Comparison of ENCODE assay signal across 13 cellular contexts in the genomic region with DNA sequence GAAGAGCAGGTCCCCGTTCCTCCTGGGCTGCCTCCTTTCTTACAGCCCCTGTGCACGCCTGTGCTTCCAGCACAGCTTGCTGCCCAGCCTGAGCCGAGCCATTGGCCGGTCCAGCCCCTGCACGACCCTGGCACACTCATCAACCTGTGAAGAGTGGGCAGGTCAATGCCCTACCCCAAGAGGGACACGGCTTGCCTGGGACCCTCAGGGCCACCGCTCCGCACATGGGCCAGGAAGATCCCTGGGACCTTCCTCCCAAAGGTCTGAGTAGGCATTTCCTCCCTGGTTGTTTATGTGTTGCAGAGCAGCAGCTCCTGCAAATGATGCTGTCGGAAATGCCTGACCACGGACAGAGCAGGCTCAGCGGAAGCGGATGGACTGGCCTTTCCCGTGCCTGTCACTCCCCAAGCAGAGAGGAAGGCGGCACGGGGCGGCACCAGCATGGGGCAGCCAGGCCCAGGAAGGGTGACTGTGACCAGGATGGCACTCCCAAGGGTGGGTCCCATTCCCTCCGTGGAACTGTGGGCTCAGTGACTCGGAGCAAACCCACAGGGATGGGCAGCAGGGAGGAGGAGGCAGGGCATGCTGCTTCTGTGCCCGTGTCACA.
DNase-seq lines count a peak whose midpoint lies in the region; ATAC-seq and TF ChIP-seq lines count a peak whose summit lies in the region.
"Had no signal": no experiment of that assay in that cellular context is flagged by ENCODE, and none has a peak within 500 bp of the region (broad histone marks: within the 10 kb centered on the region; RNA-seq: fewer than 3 reads in every experiment).

No MANE protein-coding gene starts in this region.

- no TSS peak for BruUV-seq in Calu3 (replicated peaks; lab: Mats Ljungman, UMichigan)

- no peak for TF ChIP-seq EP300 in sigmoid colon (IDR thresholded peaks at IDR 0.05)

- TF ChIP-seq POLR2A in sigmoid colon (IDR thresholded peaks at IDR 0.05): no peak

- H3K9me3 Mint-ChIP-seq in Calu3 (ENCODE audit: low read depth, unreplicated experiment): no peaks in the 10 kb centered on the region
- no peaks in the 10 kb centered on the region for H3K9me3 Mint-ChIP-seq in chondrocyte (ENCODE audit: low read depth)

- WGBS in sigmoid colon, 2 donors: 76 to 80% methylated on average over 19 of the region's 19 CpGs

- peaks cover 8% of the 10 kb centered on the region for H3K36me3 Mint-ChIP-seq in Calu3 (ENCODE audit: insufficient read depth, unreplicated experiment)
- H3K36me3 Mint-ChIP-seq in chondrocyte (ENCODE audit: low read depth): peaks cover 22% of the 10 kb centered on the region

- intact Hi-C loops in Calu3 (cut with micrococcal nuclease; ENCODE audit: unreplicated experiment): no loop called here
- intact Hi-C loops in sigmoid colon (cut with DNase I): loop anchor here (5.0 kb wide), 1 partner anchor 78 kb away; no protein-coding TSS in a partner anchor

- no peak for ATAC-seq in HG03378 (IDR thresholded peaks at IDR 0.05; ENCODE audit: unreplicated experiment)

- H3K4me1 ChIP-seq in sigmoid colon: peaks cover 0 to 89% (median 79%) of the 10 kb centered on the region in 4 donors

- H3K27ac Mint-ChIP-seq in Calu3 (ENCODE audit: unreplicated experiment) (peak overlapping the region; percentile 26), chondrocyte (ENCODE audit: unreplicated experiment) (peak overlapping the region; percentile 99)

- H3K4me1 Mint-ChIP-seq in Calu3 (ENCODE audit: low read depth, unreplicated experiment) (peaks cover 22% of the 10 kb centered on the region), chondrocyte (ENCODE audit: low read depth) (peaks cover 97% of the 10 kb centered on the region)

- no peak for TF ChIP-seq CTCF in Calu3 (IDR thresholded peaks at IDR 0.05; ENCODE audit: unreplicated experiment)
- no peak for TF ChIP-seq CTCF in chondrocyte (IDR thresholded peaks at IDR 0.05)
- TF ChIP-seq CTCF in sigmoid colon (IDR thresholded peaks at IDR 0.05): no peak

- H3K4me3 Mint-ChIP-seq in Calu3 (ENCODE audit: low read depth, unreplicated experiment): peak overlapping the region; percentile 44
- H3K4me3 Mint-ChIP-seq in chondrocyte (ENCODE audit: unreplicated experiment): no peak overlapping the region

- CTCF ChIA-PET in Calu3 (lab: Charles Lee): interaction anchor here (0.5 kb wide), 1 partner anchor 526 kb away, joined by 4 read pairs; no protein-coding TSS in a partner anchor

- DNase-seq in Calu3 (no peak), chondrocyte (ENCODE audit: low spot score) (no peak), left kidney (ENCODE audit: low read depth, low spot score) (peak; percentile 47), sigmoid colon (no peak), HT-29 (ENCODE audit: low spot score) (no peak), inferior parietal cortex (ENCODE audit: extremely low spot score) (no peak), D341Med (ENCODE audit: low spot score) (no peak)
- DNase-seq: activated CD8-positive, alpha-beta memory T cell treated with anti-CD3 and anti-CD28 coated beads, Interleukin-2, amount 50 U/mL, for 48 hours; AML-193; GF-D8; NCI-H2081 treated with DMSO at 0.1 percent for 48 hours had no signal

- H3K27me3 ChIP-seq in sigmoid colon: no peaks in the 10 kb centered on the region

- no peaks in the 10 kb centered on the region for H3K27me3 Mint-ChIP-seq in Calu3 (ENCODE audit: unreplicated experiment)
- H3K27me3 Mint-ChIP-seq in chondrocyte (ENCODE audit: low read depth): no peaks in the 10 kb centered on the region

- H3K4me3 ChIP-seq in sigmoid colon: no peak overlapping the region
- H3K4me3 ChIP-seq: skin epidermis had no signal

- H3K9me3 ChIP-seq in sigmoid colon: no peaks in the 10 kb centered on the region

- peak overlapping the region; percentile 71 to 86 (median 78) for H3K27ac ChIP-seq in sigmoid colon

- no peaks in the 10 kb centered on the region for H3K36me3 ChIP-seq in sigmoid colon
